In the genomic region with DNA sequence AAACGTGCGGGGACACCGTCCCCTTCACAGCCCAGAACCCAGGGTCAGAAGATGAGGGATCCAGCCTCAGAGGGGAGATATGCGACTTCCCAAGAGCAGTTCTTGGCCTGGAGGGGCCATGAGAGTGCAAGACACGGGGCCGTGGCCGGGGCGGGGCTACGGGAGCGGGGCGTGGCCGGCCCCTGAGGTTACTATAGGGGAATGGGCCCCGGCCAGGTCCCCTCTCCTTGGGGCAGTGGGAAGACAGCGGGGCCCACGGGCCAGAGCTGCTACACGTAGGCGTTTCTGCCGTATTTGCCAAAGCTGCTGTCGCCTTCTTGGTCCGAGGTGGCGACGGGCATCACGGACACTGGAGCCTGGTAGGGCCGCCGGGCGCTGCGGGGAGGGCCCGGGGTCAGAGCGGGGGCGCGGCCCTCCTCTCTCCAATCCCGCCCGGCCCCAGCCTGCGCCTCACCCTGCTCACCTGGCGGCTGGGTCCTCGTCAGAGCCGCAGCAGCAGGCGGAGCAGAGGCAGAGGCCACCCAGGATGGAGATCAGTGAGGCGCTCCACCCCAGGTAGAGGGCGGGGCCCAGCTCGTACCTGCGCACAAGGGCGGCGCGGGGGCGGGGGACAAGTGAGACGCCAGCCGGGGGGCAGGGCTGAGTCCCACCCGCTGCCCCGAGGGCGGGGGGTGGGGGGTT, we compare ENCODE assay signal across 11 cellular contexts. TPM values are rescaled to one million over a fixed set of nuclear protein-coding genes. Genes with fewer than 3 reads are reported as not detected.
A peak's percentile ranks its signal among the peaks of the same experiment; 100 is the strongest.
DNase-seq lines count a peak whose midpoint lies in the region; ATAC-seq and TF ChIP-seq lines count a peak whose summit lies in the region.
"Had no signal": no experiment of that assay in that cellular context is flagged by ENCODE, and none has a peak within 500 bp of the region (broad histone marks: within the 10 kb centered on the region; RNA-seq: fewer than 3 reads in every experiment).

No MANE protein-coding gene starts in this region.

- intact Hi-C loops in Calu3 (cut with micrococcal nuclease; ENCODE audit: unreplicated experiment), result no loop called here

- H3K36me3 Mint-ChIP-seq in Calu3 (ENCODE audit: insufficient read depth, unreplicated experiment), result peaks cover 35% of the 10 kb centered on the region
- H3K36me3 Mint-ChIP-seq in endothelial cell (ENCODE audit: low read depth, unreplicated experiment), result peaks cover 3% of the 10 kb centered on the region
- H3K36me3 Mint-ChIP-seq in nephron (ENCODE audit: low read depth), result peaks cover 12% of the 10 kb centered on the region
- no peaks in the 10 kb centered on the region for H3K36me3 Mint-ChIP-seq in glutamatergic neuron (ENCODE audit: unreplicated experiment)

- no peaks in the 10 kb centered on the region for H3K9me3 Mint-ChIP-seq in Calu3 (ENCODE audit: low read depth, unreplicated experiment)
- no peaks in the 10 kb centered on the region for H3K9me3 Mint-ChIP-seq in endothelial cell (ENCODE audit: unreplicated experiment)
- H3K9me3 Mint-ChIP-seq in nephron, result no peaks in the 10 kb centered on the region
- peaks cover 8% of the 10 kb centered on the region for H3K9me3 Mint-ChIP-seq in glutamatergic neuron (ENCODE audit: unreplicated experiment)

- no peak for TF ChIP-seq CTCF in Calu3 (IDR thresholded peaks at IDR 0.05; ENCODE audit: unreplicated experiment)
- TF ChIP-seq CTCF in endothelial cell (IDR thresholded peaks at IDR 0.05; ENCODE audit: unreplicated experiment), result no peak
- no peak for TF ChIP-seq CTCF in nephron (IDR thresholded peaks at IDR 0.05; ENCODE audit: unreplicated experiment in 3 of 3)
- TF ChIP-seq CTCF in glutamatergic neuron (IDR thresholded peaks at IDR 0.05; ENCODE audit: partially characterized antibody, unreplicated experiment), result no peak
- no peak for TF ChIP-seq CTCF in GM13977 (IDR thresholded peaks at IDR 0.05; ENCODE audit: extremely low read depth, insufficient read depth, missing control alignments)

- in situ Hi-C loops in GM13977 (cut with MboI; ENCODE audit: low pct_unique_long_range_greater_than_20kb, low sequenced_read_pairs, unreplicated experiment), result no loop called here

- CTCF ChIA-PET in Calu3 (lab: Charles Lee), result interaction anchor here (1.4 kb wide), 1 partner anchor 14 kb away, joined by 5 read pairs; a partner anchor contains a TSS

- no peak for ATAC-seq in HG03520 (IDR thresholded peaks at IDR 0.05; ENCODE audit: unreplicated experiment)

- peak; percentile 73 for DNase-seq in Calu3
- DNase-seq in NCI-H2196 (lab: John Stamatoyannopoulos, UW; ENCODE audit: unreplicated experiment), result peak; percentile 82
- DNase-seq in endothelial cell (ENCODE audit: low spot score), result peak; percentile 40
- DNase-seq in kidney glomerular epithelial cell (lab: John Stamatoyannopoulos, UW), result no peak
- no peak for DNase-seq in glutamatergic neuron
- no peak for DNase-seq in GM13977 (ENCODE audit: low spot score)
- DNase-seq: DND-41, NCI-H82 had no signal

- H3K27ac Mint-ChIP-seq in Calu3 (ENCODE audit: unreplicated experiment) (no peak overlapping the region), endothelial cell (ENCODE audit: unreplicated experiment) (no peak overlapping the region), nephron (peak overlapping the region; percentile 28 to 55 (median 46)), glutamatergic neuron (ENCODE audit: unreplicated experiment) (no peak overlapping the region)

- peaks cover 9% of the 10 kb centered on the region for H3K4me1 Mint-ChIP-seq in Calu3 (ENCODE audit: low read depth, unreplicated experiment)
- H3K4me1 Mint-ChIP-seq in endothelial cell (ENCODE audit: unreplicated experiment), result peaks cover 13% of the 10 kb centered on the region
- no peaks in the 10 kb centered on the region for H3K4me1 Mint-ChIP-seq in nephron
- no peaks in the 10 kb centered on the region for H3K4me1 Mint-ChIP-seq in glutamatergic neuron (ENCODE audit: low read depth, unreplicated experiment)

- H3K4me3 Mint-ChIP-seq in Calu3 (ENCODE audit: low read depth, unreplicated experiment), result peak overlapping the region; percentile 65
- peak overlapping the region; percentile 62 for H3K4me3 Mint-ChIP-seq in endothelial cell (ENCODE audit: unreplicated experiment)
- peak overlapping the region in 2 of 3 experiments; percentile 57 to 63 for H3K4me3 Mint-ChIP-seq in nephron
- H3K4me3 Mint-ChIP-seq in glutamatergic neuron (ENCODE audit: unreplicated experiment), result no peak overlapping the region

- H3K27me3 Mint-ChIP-seq in Calu3 (ENCODE audit: unreplicated experiment) (no peaks in the 10 kb centered on the region), endothelial cell (ENCODE audit: unreplicated experiment) (peaks cover 7% of the 10 kb centered on the region), nephron (ENCODE audit: low read depth) (no peaks in the 10 kb centered on the region), glutamatergic neuron (ENCODE audit: unreplicated experiment) (peaks cover 6% of the 10 kb centered on the region)

- no TSS peak for BruUV-seq in Calu3 (replicated peaks; lab: Mats Ljungman, UMichigan)

RNA-seq across cellular contexts. Expression of a gene that starts 5.3 kb away (rescaled TPM):
- total RNA-seq in Calu3 (2022) (6.4 and 8.5 TPM in 2 replicates), endothelial cell (ENCODE audit: unreplicated experiment) (10.5 TPM), glutamatergic neuron (ENCODE audit: unreplicated experiment) (9.4 TPM)

RNA-seq across cellular contexts. Expression of a gene that starts 12.6 kb away (rescaled TPM):
- total RNA-seq in Calu3 (2022) (83.8 and 90.0 TPM in 2 replicates), endothelial cell (ENCODE audit: unreplicated experiment) (150 TPM), glutamatergic neuron (ENCODE audit: unreplicated experiment) (128 TPM)

RNA-seq across cellular contexts. Expression of a gene that starts 14.3 kb away (rescaled TPM):
- total RNA-seq in Calu3 (2022) (57.2 and 57.5 TPM in 2 replicates), endothelial cell (ENCODE audit: unreplicated experiment) (71.5 TPM), glutamatergic neuron (ENCODE audit: unreplicated experiment) (60.8 TPM)

RNA-seq across cellular contexts. Expression of a gene that starts 14.9 kb away (rescaled TPM):
- total RNA-seq in Calu3 (2022) (103 and 108 TPM in 2 replicates), endothelial cell (ENCODE audit: unreplicated experiment) (73.0 TPM), glutamatergic neuron (ENCODE audit: unreplicated experiment) (47.1 TPM)

RNA-seq across cellular contexts. Expression of a gene that starts 31.4 kb away (rescaled TPM):
- total RNA-seq in Calu3 (2022) (not detected in 2 replicates), endothelial cell (ENCODE audit: unreplicated experiment) (not detected), glutamatergic neuron (ENCODE audit: unreplicated experiment) (not detected)
- total RNA-seq: H4 had no signal

Comparison
In these comparisons a context has a peak if more than half of its experiments do, and no peak if none do; other contexts are left out.
1. DNase-seq: peak in Calu3 (single experiment), NCI-H2196 (single experiment) and endothelial cell (single experiment); none in kidney glomerular epithelial cell (single experiment), glutamatergic neuron (single experiment) and GM13977 (single experiment).
2. H3K27ac Mint-ChIP-seq: peak in nephron (3 of 3); none in Calu3 (single experiment), endothelial cell (single experiment) and glutamatergic neuron (single experiment).